Comparison of ENCODE assay signal across 17 cellular contexts in the genomic region with DNA sequence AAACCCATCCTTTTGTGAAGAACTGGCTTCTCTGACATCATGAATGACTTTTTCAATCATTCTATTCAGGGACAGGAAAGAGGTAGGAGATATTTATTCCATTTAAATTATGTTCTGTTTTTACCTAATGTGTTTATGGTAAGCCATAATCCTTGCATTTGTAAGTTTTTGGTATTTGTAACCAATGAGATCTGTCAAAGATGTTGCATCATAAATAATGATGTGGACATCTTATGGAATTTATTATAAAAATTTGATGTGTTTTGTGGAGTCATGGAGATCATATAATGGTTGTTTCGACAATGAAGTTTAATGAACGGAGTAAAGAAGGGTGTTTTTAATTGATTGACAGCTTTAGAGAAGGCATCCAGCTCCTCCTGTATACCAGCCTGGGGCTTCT.
DNase-seq lines count a peak whose midpoint lies in the region; ATAC-seq, FAIRE-seq and TF ChIP-seq lines count a peak whose summit lies in the region.
"Had no signal": no experiment of that assay in that cellular context is flagged by ENCODE, and none has a peak within 500 bp of the region (broad histone marks: within the 10 kb centered on the region; RNA-seq: fewer than 3 reads in every experiment).

No MANE protein-coding gene starts in this region.

- peaks cover 91% of the 10 kb centered on the region for H3K4me1 Mint-ChIP-seq in HFFc6 (ENCODE audit: low read depth)
- no peaks in the 10 kb centered on the region for H3K4me1 Mint-ChIP-seq in activated T-helper 17 cell treated with anti-CD3 and anti-CD28 coated beads, Interleukin-2, amount 50 U/mL, for 72 hours
- H3K4me1 Mint-ChIP-seq: GM23338, IgD-negative memory B cell had no signal

- TF ChIP-seq CTCF in HFFc6 (IDR thresholded peaks at IDR 0.05) (no peak), lower lobe of right lung (IDR thresholded peaks at IDR 0.05) (no peak)

- H3K4me1 ChIP-seq in lower lobe of right lung: peaks cover 11% of the 10 kb centered on the region

- H3K36me3 ChIP-seq in lower lobe of right lung: no peaks in the 10 kb centered on the region

- no peak for FAIRE-seq in RCC 7860 (lab: Jason Lieb, UNC)

- DNase-seq in HFFc6 (no peak), lower lobe of right lung (no peak), NCI-H1930 (lab: John Stamatoyannopoulos, UW) (no peak), RCC 7860 (ENCODE audit: low spot score) (no peak)
- DNase-seq: CD8-positive, alpha-beta T cell; MM.1S; NCI-H1092 treated with DMSO at 0.1 percent for 48 hours; NCI-H1694; NCI-H2107; NCI-H2227 treated with DMSO at 0.1 percent for 48 hours; NCI-H524; SHP77 treated with DMSO at 0.1 percent for 48 hours had no signal

- H3K27ac Mint-ChIP-seq in HFFc6: peak overlapping the region; percentile 85
- peak overlapping the region; percentile 3 for H3K27ac Mint-ChIP-seq in activated T-helper 17 cell treated with anti-CD3 and anti-CD28 coated beads, Interleukin-2, amount 50 U/mL, for 72 hours
- H3K27ac Mint-ChIP-seq: CD8-positive, alpha-beta T cell; GM23338; IgD-negative memory B cell had no signal

- H3K36me3 Mint-ChIP-seq in HFFc6 (ENCODE audit: low read depth): peaks cover 63% of the 10 kb centered on the region
- no peaks in the 10 kb centered on the region for H3K36me3 Mint-ChIP-seq in activated T-helper 17 cell treated with anti-CD3 and anti-CD28 coated beads, Interleukin-2, amount 50 U/mL, for 72 hours (ENCODE audit: low read depth)
- H3K36me3 Mint-ChIP-seq: CD8-positive, alpha-beta T cell had no signal

- ATAC-seq in activated T-helper 17 cell treated with anti-CD3 and anti-CD28 coated beads, Interleukin-2, amount 50 U/mL, for 72 hours (replicated peaks): no peak
- ATAC-seq in lower lobe of right lung (no peak), GM19328 (IDR thresholded peaks at IDR 0.05; ENCODE audit: unreplicated experiment) (no peak), HG03045 (IDR thresholded peaks at IDR 0.05; ENCODE audit: unreplicated experiment) (no peak)
- ATAC-seq: CD8-positive, alpha-beta T cell; GM23338 had no signal

- H3K9me3 Mint-ChIP-seq in HFFc6: peaks cover 5% of the 10 kb centered on the region; the same call in 1 of the 2 replicates
- H3K9me3 Mint-ChIP-seq in activated T-helper 17 cell treated with anti-CD3 and anti-CD28 coated beads, Interleukin-2, amount 50 U/mL, for 72 hours: no peaks in the 10 kb centered on the region
- H3K9me3 Mint-ChIP-seq: IgD-negative memory B cell had no signal

- H3K4me3 ChIP-seq in lower lobe of right lung: no peak overlapping the region
- H3K4me3 ChIP-seq: GM23338 had no signal

- H3K27me3 ChIP-seq in lower lobe of right lung (ENCODE audit: low read depth): no peaks in the 10 kb centered on the region

- peak overlapping the region; percentile 62 for H3K4me3 Mint-ChIP-seq in HFFc6
- H3K4me3 Mint-ChIP-seq in activated T-helper 17 cell treated with anti-CD3 and anti-CD28 coated beads, Interleukin-2, amount 50 U/mL, for 72 hours: no peak overlapping the region
- H3K4me3 Mint-ChIP-seq: CD8-positive, alpha-beta T cell; GM23338; IgD-negative memory B cell had no signal

- intact Hi-C loops in lower lobe of right lung (cut with DNase I): no loop called here

- H3K9me3 ChIP-seq in lower lobe of right lung: no peaks in the 10 kb centered on the region

- H3K27ac ChIP-seq in lower lobe of right lung: peak overlapping the region; percentile 82

- H3K27me3 Mint-ChIP-seq in HFFc6 (ENCODE audit: insufficient read depth): peaks cover 23% of the 10 kb centered on the region
- no peaks in the 10 kb centered on the region for H3K27me3 Mint-ChIP-seq in activated T-helper 17 cell treated with anti-CD3 and anti-CD28 coated beads, Interleukin-2, amount 50 U/mL, for 72 hours
- H3K27me3 Mint-ChIP-seq: IgD-negative memory B cell had no signal
